8 cellular contexts compared by ENCODE assay signal in the genomic region with DNA sequence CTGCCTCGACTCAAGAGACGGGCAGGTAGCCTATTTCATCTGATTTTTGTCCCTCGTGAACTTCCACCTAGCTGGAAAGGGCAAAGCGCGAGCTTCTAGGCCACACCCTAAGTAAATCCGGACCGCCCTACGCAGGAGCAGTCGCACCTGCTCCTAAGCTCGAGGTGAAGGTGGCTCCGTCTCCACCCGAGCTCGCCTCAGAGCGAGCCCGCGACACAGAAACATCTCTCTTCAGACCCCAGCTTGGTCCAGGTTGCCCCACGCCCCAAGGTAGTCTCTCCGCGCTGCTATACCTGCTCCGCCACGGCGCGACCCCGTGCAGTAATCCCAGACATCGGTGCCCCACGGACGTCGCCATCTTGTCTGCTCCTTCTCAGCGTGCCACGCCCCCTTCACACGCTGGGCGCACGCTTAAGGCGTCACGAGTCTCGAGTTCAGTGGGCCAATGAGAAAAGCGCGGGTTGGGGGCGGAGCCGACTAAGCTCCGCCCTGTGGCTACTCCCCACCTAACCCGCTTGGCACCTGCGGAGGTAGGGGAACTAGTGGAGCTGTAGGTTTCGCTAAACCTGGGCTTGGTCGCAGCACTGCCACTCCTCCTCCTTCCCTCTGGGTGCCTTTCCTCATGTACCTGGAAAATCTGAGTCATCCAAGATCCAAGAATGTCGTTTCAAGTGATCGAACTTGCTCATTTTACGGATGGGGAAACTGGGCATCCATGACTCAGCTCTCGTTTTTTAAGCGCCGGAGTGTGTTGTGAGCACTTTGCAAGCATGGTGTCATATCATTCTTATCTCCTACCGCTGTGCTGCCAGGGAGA. TPM values are rescaled to one million over a fixed set of nuclear protein-coding genes. Genes with fewer than 3 reads are reported as not detected.
DNase-seq lines count a peak whose midpoint lies in the region; ATAC-seq and TF ChIP-seq lines count a peak whose summit lies in the region.

A gene (minus strand): TSS at position 365 of the 817 bp plus-strand sequence. CDS start 7 bp downstream, at position 358.

- BruUV-seq in Panc1 (replicated peaks; lab: Mats Ljungman, UMichigan), result no TSS peak

- H3K4me3 ChIP-seq in Panc1 (ENCODE audit: low read depth in 2 of 2, low read length in 2 of 2) (peak within 1 kb of the TSS; percentile 78 to 90), muscle layer of duodenum (ENCODE audit: low read depth in 1 of 2, low read length in 2 of 2) (peak within 1 kb of the TSS; percentile 96 to 100)

- no peak for TF ChIP-seq CTCF in Panc1 (IDR thresholded peaks at IDR 0.05)

- DNase-seq in DMS153 treated with DMSO at 0.1 percent for 48 hours (lab: John Stamatoyannopoulos, UW; ENCODE audit: unreplicated experiment) (peak; percentile 92), KG1 (lab: John Stamatoyannopoulos, UW) (peak; percentile 96), Panc1 (ENCODE audit: low read depth, low spot score) (peak; percentile 78)
- peak; percentile 98 to 99 for DNase-seq in activated T-cell treated with anti-CD3 and anti-CD28 coated beads, Interleukin-2, amount 50 U/mL, for 48 hours
- peak; percentile 94 to 95 for DNase-seq in stimulated activated CD8-positive, alpha-beta memory T cell treated with anti-CD3 and anti-CD28 coated beads, Interleukin-7, amount 100 ng/mL, for 4 hours (ENCODE audit: low read depth in 2 of 2)

- ATAC-seq in GM21717 (IDR thresholded peaks at IDR 0.05; ENCODE audit: unreplicated experiment) (peak; percentile 75), Panc1 (peak; percentile 91), esophagus mucosa (peak; percentile 97)

- in situ Hi-C loops in Panc1 (cut with HindIII; ENCODE audit: low pct_unique_long_range_greater_than_20kb, low sequenced_read_pairs), result no loop called here

- intact Hi-C loops in Panc1 (cut with micrococcal nuclease; ENCODE audit: unreplicated experiment), result loop anchor here (10.0 kb wide), 1 partner anchor 283 kb away; a partner anchor contains a TSS

- POLR2A ChIA-PET in Panc1 (lab: Charles Lee), result interaction anchor here (0.5 to 0.7 kb wide), 4 partner anchors 193 to 1838 kb away, joined by 5 to 8 read pairs (median 6); no protein-coding TSS in a partner anchor

- no peaks in the 10 kb centered on the region for H3K9me3 ChIP-seq in Panc1 (ENCODE audit: control insufficient read depth, insufficient read depth, low read depth, low read length)
- no peaks in the 10 kb centered on the region for H3K9me3 ChIP-seq in muscle layer of duodenum (ENCODE audit: control insufficient read depth in 1 of 2, low read length in 2 of 2)

- CTCF ChIA-PET in Panc1 (lab: Charles Lee), result interaction anchor here (0.6 to 0.7 kb wide), 2 partner anchors 12 to 308 kb away, joined by 3 to 5 read pairs; no protein-coding TSS in a partner anchor

- H3K27me3 ChIP-seq in Panc1 (ENCODE audit: control insufficient read depth, insufficient read depth, low read length), result no peaks in the 10 kb centered on the region
- no peaks in the 10 kb centered on the region for H3K27me3 ChIP-seq in muscle layer of duodenum (ENCODE audit: low read depth, low read length)

- H3K36me3 ChIP-seq in Panc1 (ENCODE audit: control insufficient read depth, insufficient read depth, low read length), result peaks cover 4% of the 10 kb centered on the region; the same call in 1 of the 2 replicates
- no peaks in the 10 kb centered on the region for H3K36me3 ChIP-seq in muscle layer of duodenum (ENCODE audit: control insufficient read depth in 1 of 2, insufficient read depth in 2 of 2, low read length in 2 of 2)

- H3K27ac ChIP-seq in Panc1 (ENCODE audit: low read length) (peak within 1 kb of the TSS; percentile 88), muscle layer of duodenum (ENCODE audit: low read length) (peak within 1 kb of the TSS; percentile 93)

- peaks cover 8% of the 10 kb centered on the region for H3K4me1 ChIP-seq in Panc1 (ENCODE audit: control insufficient read depth, insufficient read depth, low read length)
- peaks cover 0 to 10% of the 10 kb centered on the region in 2 donors for H3K4me1 ChIP-seq in muscle layer of duodenum (ENCODE audit: control insufficient read depth in 1 of 2, insufficient read depth in 2 of 2, low read length in 2 of 2)

RNA-seq across cellular contexts. Expression of the gene that starts here (rescaled TPM):
- total RNA-seq in Panc1 (2021; ENCODE audit: unreplicated experiment) (33.8 TPM), esophagus mucosa (20.2 TPM)
- polyA plus RNA-seq in Panc1 (2012; ENCODE audit: insufficient read length), result 27.8 TPM

Comparison
In these comparisons a context has a peak if more than half of its experiments do, and no peak if none do; other contexts are left out.
1. Peak in every context shown above with its lines: DNase-seq, ATAC-seq, H3K4me3 ChIP-seq and H3K27ac ChIP-seq.